Comparison of ENCODE assay signal across 8 cellular contexts in the genomic region with DNA sequence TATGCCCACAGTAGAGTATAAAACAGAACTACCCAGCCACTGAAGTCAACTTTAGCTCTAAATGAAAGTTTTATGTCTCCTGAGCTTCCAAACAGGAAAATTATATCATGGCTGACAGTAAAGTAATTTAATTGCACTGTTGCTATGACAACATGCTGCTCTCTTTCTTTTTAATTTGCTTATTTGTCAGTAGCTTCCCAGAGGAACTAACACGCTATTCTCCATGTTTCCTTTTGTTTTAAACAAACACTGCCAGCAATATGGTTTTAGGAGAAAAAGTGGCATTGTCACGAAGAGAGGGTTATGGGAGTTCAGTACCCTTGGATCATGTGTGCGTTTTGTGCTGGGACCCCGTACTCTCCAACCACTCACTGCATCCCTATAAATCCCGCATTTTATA. TPM values are rescaled to one million over a fixed set of nuclear protein-coding genes. Genes with fewer than 3 reads are reported as not detected.
A peak's percentile ranks its signal among the peaks of the same experiment; 100 is the strongest.
DNase-seq lines count a peak whose midpoint lies in the region; ATAC-seq and TF ChIP-seq lines count a peak whose summit lies in the region.
"Had no signal": no experiment of that assay in that cellular context is flagged by ENCODE, and none has a peak within 500 bp of the region (broad histone marks: within the 10 kb centered on the region; RNA-seq: fewer than 3 reads in every experiment).

No MANE protein-coding gene starts in this region.

- RAD21 ChIA-PET in HCT116 (lab: Charles Lee; ENCODE audit: low non-redundant PET in 1 of 2, low total read pairs in 2 of 2, uncharacterized antibody in 2 of 2, unreplicated experiment in 2 of 2) = interaction anchor here in 1 of 2 experiments (0.7 kb wide), 1 partner anchor 346 kb away, joined by 7 read pairs; no protein-coding TSS in a partner anchor

- no peak for TF ChIP-seq POLR2A in HCT116 (IDR thresholded peaks at IDR 0.05; ENCODE audit: borderline replicate concordance, extremely low read depth, insufficient read depth, insufficient read length)

- DNase-seq in HCT116 (ENCODE audit: low read depth, low spot score) (no peak), glutamatergic neuron (no peak), NCI-H1048 (lab: John Stamatoyannopoulos, UW) (no peak), GM20000 (ENCODE audit: low spot score) (no peak)
- no peak for DNase-seq in activated CD4-positive, alpha-beta memory T cell treated with anti-CD3 and anti-CD28 coated beads, Interleukin-2, amount 10 ng/mL, durations not matched to agents 7 days and 5 days
- DNase-seq: SIG-M5 had no signal

- H3K4me2 ChIP-seq in HCT116 (ENCODE audit: low read length) = peak overlapping the region; percentile 89

- peaks cover 32% of the 10 kb centered on the region for H3K4me1 Mint-ChIP-seq in activated CD4-positive, alpha-beta memory T cell treated with anti-CD3 and anti-CD28 coated beads, Interleukin-2, amount 10 ng/mL, durations not matched to agents 7 days and 5 days
- H3K4me1 Mint-ChIP-seq in glutamatergic neuron (ENCODE audit: low read depth, unreplicated experiment) = peaks cover 19% of the 10 kb centered on the region

- peaks cover 3% of the 10 kb centered on the region; the same call in 1 of the 2 replicates for H3K79me2 ChIP-seq in HCT116 (ENCODE audit: insufficient read depth, low read length)

- POLR2A ChIA-PET in HCT116 (lab: Charles Lee) = no interaction called here
- POLR2A ChIA-PET in activated CD4-positive, alpha-beta memory T cell treated with anti-CD3 and anti-CD28 coated beads, Interleukin-2, amount 10 ng/mL, durations not matched to agents 7 days and 5 days (lab: Charles Lee) = interaction anchor here (0.8 to 1.6 kb wide), 6 partner anchors 15 to 306 kb away, joined by 3 to 4 read pairs (median 4); no protein-coding TSS in a partner anchor

- H3K27me3 Mint-ChIP-seq in activated CD4-positive, alpha-beta memory T cell treated with anti-CD3 and anti-CD28 coated beads, Interleukin-2, amount 10 ng/mL, durations not matched to agents 7 days and 5 days = no peaks in the 10 kb centered on the region
- H3K27me3 Mint-ChIP-seq in glutamatergic neuron (ENCODE audit: unreplicated experiment) = peaks cover 12% of the 10 kb centered on the region

- peaks cover 32% of the 10 kb centered on the region for H3K36me3 Mint-ChIP-seq in activated CD4-positive, alpha-beta memory T cell treated with anti-CD3 and anti-CD28 coated beads, Interleukin-2, amount 10 ng/mL, durations not matched to agents 7 days and 5 days (ENCODE audit: low read depth)
- peaks cover 6% of the 10 kb centered on the region for H3K36me3 Mint-ChIP-seq in glutamatergic neuron (ENCODE audit: unreplicated experiment)

- H3K4me3 ChIP-seq in HCT116 (replicated peaks in 1 of 2; ENCODE audit: low read depth in 1 of 2, low read length in 2 of 2) (no peak overlapping the region), skin epidermis (peak overlapping the region in 5 of 7 experiments; percentile 69 to 97 (median 92))

- TSS peak; percentile 42 for BruUV-seq in HCT116 (replicated peaks; lab: Mats Ljungman, UMichigan)

- CTCF ChIA-PET in HCT116 (lab: Charles Lee) = interaction anchor here (0.7 kb wide), 1 partner anchor 358 kb away, joined by 3 read pairs; no protein-coding TSS in a partner anchor
- CTCF ChIA-PET in activated CD4-positive, alpha-beta memory T cell treated with anti-CD3 and anti-CD28 coated beads, Interleukin-2, amount 10 ng/mL, durations not matched to agents 7 days and 5 days (lab: Charles Lee) = interaction anchor here (1.3 to 1.7 kb wide), 3 partner anchors 15 to 237 kb away, joined by 3 to 4 read pairs (median 4); no protein-coding TSS in a partner anchor

- peak overlapping the region; percentile 45 for H3K4me3 Mint-ChIP-seq in activated CD4-positive, alpha-beta memory T cell treated with anti-CD3 and anti-CD28 coated beads, Interleukin-2, amount 10 ng/mL, durations not matched to agents 7 days and 5 days
- peak overlapping the region; percentile 84 for H3K4me3 Mint-ChIP-seq in glutamatergic neuron (ENCODE audit: unreplicated experiment)

- H3K9ac ChIP-seq in HCT116 (ENCODE audit: low read length) = 0 out of 2 replicates have a peak overlapping the region, but pooled peaks have one; percentile 86

- intact Hi-C loops in HCT116 (cut with micrococcal nuclease) = loop anchor here (5.0 kb wide), 1 partner anchor 238 kb away; no protein-coding TSS in a partner anchor

- no peak overlapping the region for H2AFZ ChIP-seq in HCT116 (ENCODE audit: low read depth, low read length, poor library complexity, severe bottlenecking)

- no peaks in the 10 kb centered on the region for H3K9me3 Mint-ChIP-seq in activated CD4-positive, alpha-beta memory T cell treated with anti-CD3 and anti-CD28 coated beads, Interleukin-2, amount 10 ng/mL, durations not matched to agents 7 days and 5 days
- peaks cover 14% of the 10 kb centered on the region for H3K9me3 Mint-ChIP-seq in glutamatergic neuron (ENCODE audit: unreplicated experiment)

- no peaks in the 10 kb centered on the region for H3K9me2 ChIP-seq in HCT116 (ENCODE audit: insufficient read depth)

- no peaks in the 10 kb centered on the region for H3K27me3 ChIP-seq in HCT116 (ENCODE audit: insufficient read depth, low read length)

- peaks cover 6% of the 10 kb centered on the region in 2 experiments; a peak in 3 of 4 replicates for H3K36me3 ChIP-seq in HCT116 (ENCODE audit: control insufficient read depth in 1 of 2, insufficient read depth in 2 of 2, low read length in 2 of 2)

- H3K4me1 ChIP-seq in HCT116 (ENCODE audit: control insufficient read depth in 1 of 2, insufficient read depth in 2 of 2, low read length in 2 of 2) = peaks cover 4 to 22% of the 10 kb centered on the region in 2 experiments; a peak in 3 of 4 replicates

- TF ChIP-seq RAD21 in HCT116 (IDR thresholded peaks at IDR 0.05; ENCODE audit: low read depth) = no peak

- H4K20me1 ChIP-seq in HCT116 (ENCODE audit: insufficient read depth) = no peaks in the 10 kb centered on the region

- no peaks in the 10 kb centered on the region for H3K9me3 ChIP-seq in HCT116 (ENCODE audit: control insufficient read depth in 1 of 2, insufficient read depth in 1 of 2, low read depth in 1 of 2, low read length in 2 of 2)

- H3K27ac ChIP-seq in HCT116 (ENCODE audit: low read depth, low read length) (no peak overlapping the region), skin epidermis (peak overlapping the region in 17 of 21 experiments; percentile 70 to 99 (median 96))

- ATAC-seq in HCT116 = no peak
- no peak for ATAC-seq in HG03280 (IDR thresholded peaks at IDR 0.05; ENCODE audit: unreplicated experiment)

- TF ChIP-seq CTCF in HCT116 (IDR thresholded peaks at IDR 0.05 in 2 of 3, conservative IDR thresholded peaks at IDR 0.05 in 1 of 3; ENCODE audit: borderline replicate concordance in 1 of 3, insufficient read depth in 1 of 3, low read depth in 2 of 3, low read length in 2 of 3) (no peak), glutamatergic neuron (IDR thresholded peaks at IDR 0.05; ENCODE audit: partially characterized antibody, unreplicated experiment) (no peak), GM20000 (IDR thresholded peaks at IDR 0.05; ENCODE audit: extremely low read depth, missing control alignments) (no peak)

- H3K27ac Mint-ChIP-seq in activated CD4-positive, alpha-beta memory T cell treated with anti-CD3 and anti-CD28 coated beads, Interleukin-2, amount 10 ng/mL, durations not matched to agents 7 days and 5 days = no peak overlapping the region
- no peak overlapping the region for H3K27ac Mint-ChIP-seq in glutamatergic neuron (ENCODE audit: unreplicated experiment)

TF ChIP-seq in HCT116, 20 proteins besides CTCF, POLR2A, EP300 and RAD21 (continues in another document):
- TF ChIP-seq, protein P1, sequence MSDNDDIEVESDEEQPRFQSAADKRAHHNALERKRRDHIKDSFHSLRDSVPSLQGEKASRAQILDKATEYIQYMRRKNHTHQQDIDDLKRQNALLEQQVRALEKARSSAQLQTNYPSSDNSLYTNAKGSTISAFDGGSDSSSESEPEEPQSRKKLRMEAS (IDR thresholded peaks at IDR 0.05) = no peak
- TF ChIP-seq EGR1 (IDR thresholded peaks at IDR 0.05; ENCODE audit: low read depth) (no peak), ZFX (IDR thresholded peaks at IDR 0.05) (no peak), ELF1 (IDR thresholded peaks at IDR 0.05; ENCODE audit: borderline replicate concordance, low read depth) (no peak), TCF7L2 (IDR thresholded peaks at IDR 0.05; ENCODE audit: borderline replicate concordance, extremely low read depth, insufficient read depth, insufficient read length) (no peak), CEBPB (IDR thresholded peaks at IDR 0.05; ENCODE audit: low read depth) (no peak), FOSL1 (IDR thresholded peaks at IDR 0.05; ENCODE audit: low read depth) (no peak), EZH2 (IDR thresholded peaks at IDR 0.05) (no peak), JUND (IDR thresholded peaks at IDR 0.05) (no peak), YY1 (IDR thresholded peaks at IDR 0.05; ENCODE audit: extremely low read depth, insufficient replicate concordance, low read depth, low read length) (no peak), SRF (IDR thresholded peaks at IDR 0.05; ENCODE audit: low read depth) (no peak)

RNA-seq across cellular contexts. Expression of a gene that starts 1.9 kb away (rescaled TPM):
- total RNA-seq in HCT116 (2021; ENCODE audit: unreplicated experiment) (20.0 TPM), glutamatergic neuron (ENCODE audit: unreplicated experiment) (139 TPM)
- polyA plus RNA-seq in HCT116 (2012) = 7.7 and 8.3 TPM in 2 replicates
- 10 to 100 TPM; 73.1 to 78.3 TPM for total RNA-seq in activated CD4-positive, alpha-beta memory T cell treated with anti-CD3 and anti-CD28 coated beads, Interleukin-2, amount 10 ng/mL, durations not matched to agents 7 days and 5 days

Comparison
In these comparisons a context has a peak if more than half of its experiments do, and no peak if none do; other contexts are left out.
1. H3K4me3 ChIP-seq: peak in skin epidermis (5 of 7); none in HCT116 (0 of 2).